ENCODE assay signal across 11 cellular contexts in the genomic region with DNA sequence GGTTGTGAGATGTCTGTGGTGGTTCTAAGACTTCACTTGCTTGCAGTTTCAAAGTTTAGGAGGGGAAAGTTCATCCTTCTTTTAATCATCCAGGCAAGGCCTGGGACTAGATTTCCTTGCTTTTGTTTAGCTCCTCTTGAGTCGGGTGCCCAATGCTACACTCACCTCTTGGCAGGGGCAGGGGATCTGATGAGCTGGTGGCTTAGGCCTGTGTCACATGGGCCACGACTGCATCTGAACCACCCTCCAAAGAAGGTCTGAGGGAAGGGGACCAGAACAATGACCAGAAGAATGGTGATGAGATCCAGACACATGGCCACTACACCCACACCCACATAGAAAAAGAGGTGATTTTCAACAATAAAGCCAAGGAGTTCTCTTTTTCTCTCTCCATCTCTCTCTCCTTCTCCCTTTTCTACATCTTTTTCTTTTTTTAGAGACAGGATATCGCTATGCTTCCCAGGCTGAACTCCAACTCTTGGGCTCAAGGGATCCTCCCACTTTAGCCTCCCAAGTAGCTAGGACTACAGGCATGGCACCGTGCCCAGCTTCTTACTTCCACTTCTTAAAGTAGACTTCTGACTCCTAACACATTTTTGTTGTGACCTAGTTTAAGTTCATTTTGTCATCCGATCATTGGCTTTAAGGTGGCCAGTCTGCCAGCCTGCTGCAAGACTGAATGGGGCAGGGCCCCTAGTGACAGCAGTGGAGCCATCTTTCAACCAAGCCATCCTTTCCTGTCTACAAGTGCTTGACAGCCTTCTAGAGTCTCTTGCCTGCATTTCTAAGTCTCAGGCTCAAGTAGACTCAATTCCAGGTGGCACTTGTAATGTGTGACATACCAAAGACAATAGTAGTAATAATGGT.
A peak's percentile ranks its signal among the peaks of the same experiment; 100 is the strongest.
DNase-seq lines count a peak whose midpoint lies in the region; ATAC-seq and TF ChIP-seq lines count a peak whose summit lies in the region.
"Had no signal": no experiment of that assay in that cellular context is flagged by ENCODE, and none has a peak within 500 bp of the region (broad histone marks: within the 10 kb centered on the region; RNA-seq: fewer than 3 reads in every experiment).

No MANE protein-coding gene starts in this region.

- no peak for ATAC-seq in HG02588 (IDR thresholded peaks at IDR 0.05; ENCODE audit: unreplicated experiment)
- no peak for ATAC-seq in HG03439 (IDR thresholded peaks at IDR 0.05; ENCODE audit: unreplicated experiment)

- CTCF ChIA-PET in RWPE1 (lab: Yijun Ruan, JAX), result interaction anchor here (0.7 kb wide), 1 partner anchor 239 kb away, joined by 4 read pairs; no protein-coding TSS in a partner anchor

- DNase-seq in A172 (ENCODE audit: low spot score) (peak; percentile 25), M059J (ENCODE audit: low read depth) (peak; percentile 75), fibroblast of peridontal ligament (ENCODE audit: extremely low read depth) (peak; percentile 89), RWPE1 (ENCODE audit: low spot score) (no peak), dedifferentiated amniotic fluid mesenchymal stem cell (ENCODE audit: extremely low spot score) (no peak)
- DNase-seq: activated CD4-positive, alpha-beta T cell treated with anti-CD3 and anti-CD28 coated beads for 48 hours; mesendoderm; NCI-H1092 had no signal

- H3K27ac ChIP-seq in neutrophil, result peak overlapping the region; percentile 40
- H3K27ac ChIP-seq in RWPE1, result no peak overlapping the region

- no peaks in the 10 kb centered on the region for H3K27me3 ChIP-seq in neutrophil

- no peaks in the 10 kb centered on the region for H3K9me3 ChIP-seq in neutrophil

- TF ChIP-seq CTCF in neutrophil (IDR thresholded peaks at IDR 0.05), result no peak
- TF ChIP-seq CTCF in RWPE1 (conservative IDR thresholded peaks at IDR 0.05; ENCODE audit: low read depth), result no peak

- peaks cover 0 to 8% of the 10 kb centered on the region in 2 experiments for H3K4me1 ChIP-seq in neutrophil (ENCODE audit: control insufficient read depth in 1 of 2, insufficient read depth in 1 of 2, low read depth in 1 of 2, low read length in 1 of 2)

- no peak overlapping the region for H3K4me3 ChIP-seq in neutrophil (ENCODE audit: low read depth in 1 of 2, low read length in 1 of 2)

- no peaks in the 10 kb centered on the region for H3K36me3 ChIP-seq in neutrophil

- POLR2A ChIA-PET in RWPE1 (lab: Yijun Ruan, JAX; ENCODE audit: low non-redundant PET), result no interaction called here

Comparison
In these comparisons a context has a peak if more than half of its experiments do, and no peak if none do; other contexts are left out.
1. DNase-seq: peak in A172 (single experiment), M059J (single experiment) and fibroblast of peridontal ligament (single experiment); none in RWPE1 (single experiment) and dedifferentiated amniotic fluid mesenchymal stem cell (single experiment).